11 cellular contexts compared by ENCODE assay signal in genomic region chr22:32801001-32801435, GRCh38. TPM values are rescaled to one million over a fixed set of nuclear protein-coding genes. Genes with fewer than 3 reads are reported as not detected.
A peak's percentile ranks its signal among the peaks of the same experiment; 100 is the strongest.
DNase-seq lines count a peak whose midpoint lies in the region; ATAC-seq and TF ChIP-seq lines count a peak whose summit lies in the region.
"Had no signal": no experiment of that assay in that cellular context is flagged by ENCODE, and none has a peak within 500 bp of the region (broad histone marks: within the 10 kb centered on the region; RNA-seq: fewer than 3 reads in every experiment).

No MANE protein-coding gene starts in this region.

- peak overlapping the region; percentile 96 for H3K4me2 ChIP-seq in parathyroid adenoma (ENCODE audit: low read length)

- H2AFZ ChIP-seq in parathyroid adenoma = peak overlapping the region; percentile 76

- peaks cover 6% of the 10 kb centered on the region for H3K36me3 ChIP-seq in adipocyte (ENCODE audit: control insufficient read depth, insufficient read depth, low read length, severe bottlenecking)
- H3K36me3 ChIP-seq in parathyroid adenoma (ENCODE audit: control insufficient read depth, insufficient read depth, low read length) = no peaks in the 10 kb centered on the region

- intact Hi-C loops in left ventricle myocardium superior (cut with micrococcal nuclease) = no loop called here

- H3K27ac ChIP-seq in parathyroid adenoma = peak overlapping the region; percentile 72

- H3K27me3 ChIP-seq in adipocyte (replicated peaks; ENCODE audit: control insufficient read depth, insufficient read depth, low read length) = no peaks in the 10 kb centered on the region
- H3K27me3 ChIP-seq in parathyroid adenoma (ENCODE audit: control insufficient read depth, insufficient read depth, low read length) = no peaks in the 10 kb centered on the region

- ATAC-seq in left ventricle myocardium superior = peak; percentile 22
- no peak for ATAC-seq in GM21717 (IDR thresholded peaks at IDR 0.05; ENCODE audit: unreplicated experiment)

- H3K9me3 ChIP-seq in adipocyte (ENCODE audit: control insufficient read depth, low read length) = no peaks in the 10 kb centered on the region
- no peaks in the 10 kb centered on the region for H3K9me3 ChIP-seq in parathyroid adenoma (ENCODE audit: control insufficient read depth, low read length)

- H3K9ac ChIP-seq in adipocyte (ENCODE audit: low read length) (peak overlapping the region; percentile 84), parathyroid adenoma (no peak overlapping the region)

- TF ChIP-seq CTCF in AG09309 (IDR thresholded peaks at IDR 0.05; ENCODE audit: control insufficient read depth, insufficient read depth, low read depth, low read length, missing control alignments) (no peak), parathyroid adenoma (IDR thresholded peaks at IDR 0.05) (no peak)

- H3K4me3 ChIP-seq in AG09309 (ENCODE audit: control insufficient read depth, low read depth, low read length) (peak overlapping the region; percentile 17), adipocyte (ENCODE audit: low read length) (peak overlapping the region; percentile 76), parathyroid adenoma (ENCODE audit: low read depth, low read length) (peak overlapping the region; percentile 64)

- DNase-seq in AG09309 (ENCODE audit: low read depth) (no peak), adipocyte (ENCODE audit: low read depth) (peak; percentile 36), left ventricle myocardium superior (no peak), UCSD-AML1 (lab: John Stamatoyannopoulos, UW; ENCODE audit: unreplicated experiment) (no peak), GDM1 (lab: John Stamatoyannopoulos, UW) (no peak), NCI-H69 (lab: John Stamatoyannopoulos, UW) (no peak)
- DNase-seq: activated effector memory CD4-positive, alpha-beta T cell treated with Interleukin-2 at 50 U/mL for 16 hours; CD4-positive, alpha-beta T cell had no signal

- H3K4me1 ChIP-seq in adipocyte (ENCODE audit: control insufficient read depth, insufficient read depth, low read length) (peaks cover 46% of the 10 kb centered on the region), parathyroid adenoma (peaks cover 6% of the 10 kb centered on the region)

- H3K79me2 ChIP-seq in parathyroid adenoma = peaks cover 34% of the 10 kb centered on the region

RNA-seq across cellular contexts. Expression of gene TIMP3, which starts 0.5 kb away (rescaled TPM):
- total RNA-seq in left ventricle myocardium superior = 256 TPM
- total RNA-seq: T-helper 1 cell treated with Interleukin-12 subunit alpha and Interleukin-12 subunit beta and Interleukin-4 antibody, amounts not matched to agents 30 ng/mL and 1 ng/mL, for 36 hours had no signal

Comparison
In these comparisons a context has a peak if more than half of its experiments do, and no peak if none do; other contexts are left out.
1. H3K4me3 ChIP-seq: peak in every context shown above with its lines; median percentile 76 in adipocyte; 64 in parathyroid adenoma; 17 in AG09309.